ENCODE assay signal across 9 cellular contexts in genomic region chr4:15920723-15921591, GRCh38. TPM values are rescaled to one million over a fixed set of nuclear protein-coding genes. Genes with fewer than 3 reads are reported as not detected.
DNase-seq lines count a peak whose midpoint lies in the region; ATAC-seq, FAIRE-seq and TF ChIP-seq lines count a peak whose summit lies in the region.
"Had no signal": no experiment of that assay in that cellular context is flagged by ENCODE, and none has a peak within 500 bp of the region (broad histone marks: within the 10 kb centered on the region; RNA-seq: fewer than 3 reads in every experiment).

No MANE protein-coding gene starts in this region.

- no peaks in the 10 kb centered on the region for H3K27me3 ChIP-seq in brain microvascular endothelial cell (replicated peaks)
- H3K27me3 ChIP-seq in lower lobe of right lung (ENCODE audit: low read depth) = no peaks in the 10 kb centered on the region

- H3K4me1 ChIP-seq in lower lobe of right lung = no peaks in the 10 kb centered on the region

- peak; percentile 87 for DNase-seq in AG09319 (ENCODE audit: extremely low read depth, low read depth)
- DNase-seq in HTR-8/SVneo (ENCODE audit: insufficient read length, low spot score) = peak; percentile 75
- DNase-seq in brain microvascular endothelial cell = peak; percentile 100
- DNase-seq in lower lobe of right lung = peak; percentile 59
- no peak for DNase-seq in T-helper 9 cell
- DNase-seq in NCI-H1417 treated with DMSO at 0.1 percent for 48 hours (lab: John Stamatoyannopoulos, UW) = no peak
- no peak for DNase-seq in NCI-H524 treated with DMSO at 0.1 percent for 48 hours (lab: John Stamatoyannopoulos, UW)
- DNase-seq in DMS153 (lab: John Stamatoyannopoulos, UW) = no peak
- DNase-seq: hippocampal formation had no signal

- H3K4me3 ChIP-seq in brain microvascular endothelial cell (ENCODE audit: low read depth, low read length) (no peak overlapping the region), lower lobe of right lung (no peak overlapping the region)

- H3K36me3 ChIP-seq in brain microvascular endothelial cell (replicated peaks) (no peaks in the 10 kb centered on the region), lower lobe of right lung (no peaks in the 10 kb centered on the region)

- peak; percentile 53 to 69 for ATAC-seq in lower lobe of right lung

- intact Hi-C loops in lower lobe of right lung (cut with DNase I) = no loop called here

- in situ Hi-C loops in brain microvascular endothelial cell (cut with HindIII; ENCODE audit: low pct_ligation_motif_present, low sequenced_read_pairs) = no loop called here

- TF ChIP-seq CTCF in AG09319 (IDR thresholded peaks at IDR 0.05; ENCODE audit: low read depth, low read length) = no peak
- no peak for TF ChIP-seq CTCF in brain microvascular endothelial cell (IDR thresholded peaks at IDR 0.05; ENCODE audit: low read depth, low read length, missing control alignments)
- no peak for TF ChIP-seq CTCF in lower lobe of right lung (IDR thresholded peaks at IDR 0.05)

- H3K9me3 ChIP-seq in lower lobe of right lung = no peaks in the 10 kb centered on the region

- peak; percentile 100 for FAIRE-seq in HTR-8/SVneo (lab: Jason Lieb, UNC)

- H3K27ac ChIP-seq in brain microvascular endothelial cell = peak overlapping the region; percentile 98
- H3K27ac ChIP-seq in lower lobe of right lung = no peak overlapping the region

RNA-seq across cellular contexts. Expression of gene FGFBP1, which starts 17.6 kb away (rescaled TPM):
- total RNA-seq in lower lobe of right lung = 1.2 TPM

RNA-seq across cellular contexts. Expression of gene FGFBP2, which starts 42.0 kb away (rescaled TPM):
- 5.1 TPM for total RNA-seq in lower lobe of right lung

Comparison
In these comparisons a context has a peak if more than half of its experiments do, and no peak if none do; other contexts are left out.
1. DNase-seq: peak in AG09319 (single experiment), HTR-8/SVneo (single experiment), brain microvascular endothelial cell (single experiment) and lower lobe of right lung (single experiment); none in T-helper 9 cell (single experiment), NCI-H1417 treated with DMSO at 0.1 percent for 48 hours (single experiment), NCI-H524 treated with DMSO at 0.1 percent for 48 hours (single experiment) and DMS153 (single experiment).